16 cellular contexts compared by ENCODE assay signal in genomic region chr9:98994226-98995058, GRCh38. TPM values are rescaled to one million over a fixed set of nuclear protein-coding genes. Genes with fewer than 3 reads are reported as not detected.
DNase-seq lines count a peak whose midpoint lies in the region; ATAC-seq and TF ChIP-seq lines count a peak whose summit lies in the region.
"Had no signal": no experiment of that assay in that cellular context is flagged by ENCODE, and none has a peak within 500 bp of the region (broad histone marks: within the 10 kb centered on the region; RNA-seq: fewer than 3 reads in every experiment).

No MANE protein-coding gene starts in this region.

- TF ChIP-seq CTCF in tibial artery (IDR thresholded peaks at IDR 0.05) (no peak), GM10248 (IDR thresholded peaks at IDR 0.05; ENCODE audit: control extremely low read depth, extremely low read depth, low read depth, missing control alignments) (no peak)

- CTCF ChIA-PET in activated CD8-positive, alpha-beta memory T cell treated with anti-CD3 and anti-CD28 coated beads, Interleukin-2, amount 10 ng/mL, durations not matched to agents 7 days and 5 days (lab: Charles Lee): interaction anchor here (0.9 to 10.8 kb wide), 5 partner anchors 22 to 238 kb away, joined by 3 to 179 read pairs (median 3); partner anchors contain the start of gene TGFBR1
- CTCF ChIA-PET in activated CD4-positive, alpha-beta memory T cell treated with anti-CD3 and anti-CD28 coated beads for 36 hours (lab: Charles Lee): interaction anchor here (1.0 to 8.8 kb wide), 6 partner anchors 8 to 146 kb away, joined by 5 to 163 read pairs (median 36); no protein-coding TSS in a partner anchor
- CTCF ChIA-PET in activated CD4-positive, alpha-beta T cell treated with anti-CD3 and anti-CD28 coated beads, Interleukin-2, amount 10 ng/mL, durations not matched to agents 7 days and 5 days (lab: Charles Lee): interaction anchor here (0.9 to 1.5 kb wide), 3 partner anchors 7 to 54 kb away, joined by 3 to 4 read pairs (median 3); no protein-coding TSS in a partner anchor
- CTCF ChIA-PET in GM10248 (lab: Yijun Ruan, JAX): interaction anchor here (1.0 to 9.9 kb wide), 5 partner anchors 20 to 147 kb away, joined by 3 to 97 read pairs (median 3); no protein-coding TSS in a partner anchor

- H3K4me3 Mint-ChIP-seq in activated CD8-positive, alpha-beta memory T cell treated with anti-CD3 and anti-CD28 coated beads, Interleukin-2, amount 10 ng/mL, durations not matched to agents 7 days and 5 days: no peak overlapping the region
- no peak overlapping the region for H3K4me3 Mint-ChIP-seq in activated CD4-positive, alpha-beta memory T cell treated with anti-CD3 and anti-CD28 coated beads for 36 hours
- no peak overlapping the region for H3K4me3 Mint-ChIP-seq in activated CD4-positive, alpha-beta T cell treated with anti-CD3 and anti-CD28 coated beads, Interleukin-2, amount 10 ng/mL, durations not matched to agents 7 days and 5 days
- H3K4me3 Mint-ChIP-seq: activated naive CD8-positive, alpha-beta T cell; activated T-cell treated with anti-CD3 and anti-CD28 coated beads, Interleukin-2, amount 50 U/mL, for 4 hours had no signal

- H3K4me1 Mint-ChIP-seq in activated CD8-positive, alpha-beta memory T cell treated with anti-CD3 and anti-CD28 coated beads, Interleukin-2, amount 10 ng/mL, durations not matched to agents 7 days and 5 days: peaks cover 15% of the 10 kb centered on the region
- peaks cover 16% of the 10 kb centered on the region for H3K4me1 Mint-ChIP-seq in activated CD4-positive, alpha-beta memory T cell treated with anti-CD3 and anti-CD28 coated beads for 36 hours (ENCODE audit: low read depth)
- H3K4me1 Mint-ChIP-seq in activated CD4-positive, alpha-beta T cell treated with anti-CD3 and anti-CD28 coated beads, Interleukin-2, amount 10 ng/mL, durations not matched to agents 7 days and 5 days: peaks cover 5% of the 10 kb centered on the region

- peaks cover 5 to 14% of the 10 kb centered on the region in 2 donors for H3K36me3 ChIP-seq in muscle layer of duodenum (ENCODE audit: control insufficient read depth in 1 of 2, insufficient read depth in 2 of 2, low read length in 2 of 2)
- no peaks in the 10 kb centered on the region for H3K36me3 ChIP-seq in tibial artery
- H3K36me3 ChIP-seq: BLaER1, neutrophil had no signal

- no peaks in the 10 kb centered on the region for H3K9me3 Mint-ChIP-seq in activated CD8-positive, alpha-beta memory T cell treated with anti-CD3 and anti-CD28 coated beads, Interleukin-2, amount 10 ng/mL, durations not matched to agents 7 days and 5 days (ENCODE audit: low read depth)
- peaks cover 4% of the 10 kb centered on the region for H3K9me3 Mint-ChIP-seq in activated CD4-positive, alpha-beta memory T cell treated with anti-CD3 and anti-CD28 coated beads for 36 hours
- peaks cover 4% of the 10 kb centered on the region for H3K9me3 Mint-ChIP-seq in activated CD4-positive, alpha-beta T cell treated with anti-CD3 and anti-CD28 coated beads, Interleukin-2, amount 10 ng/mL, durations not matched to agents 7 days and 5 days
- H3K9me3 Mint-ChIP-seq: activated T-cell treated with anti-CD3 and anti-CD28 coated beads, Interleukin-2, amount 50 U/mL, for 4 hours had no signal

- POLR2A ChIA-PET in activated CD4-positive, alpha-beta memory T cell treated with anti-CD3 and anti-CD28 coated beads for 36 hours (lab: Charles Lee): interaction anchor here (0.5 kb wide), 1 partner anchor 63 kb away, joined by 3 read pairs; no protein-coding TSS in a partner anchor
- POLR2A ChIA-PET in activated CD4-positive, alpha-beta T cell treated with anti-CD3 and anti-CD28 coated beads, Interleukin-2, amount 10 ng/mL, durations not matched to agents 7 days and 5 days (lab: Charles Lee): no interaction called here
- POLR2A ChIA-PET in GM10248 (lab: Yijun Ruan, JAX): no interaction called here

- H3K36me3 Mint-ChIP-seq in activated CD8-positive, alpha-beta memory T cell treated with anti-CD3 and anti-CD28 coated beads, Interleukin-2, amount 10 ng/mL, durations not matched to agents 7 days and 5 days: no peaks in the 10 kb centered on the region
- no peaks in the 10 kb centered on the region for H3K36me3 Mint-ChIP-seq in activated CD4-positive, alpha-beta memory T cell treated with anti-CD3 and anti-CD28 coated beads for 36 hours
- no peaks in the 10 kb centered on the region for H3K36me3 Mint-ChIP-seq in activated CD4-positive, alpha-beta T cell treated with anti-CD3 and anti-CD28 coated beads, Interleukin-2, amount 10 ng/mL, durations not matched to agents 7 days and 5 days (ENCODE audit: low read depth)
- H3K36me3 Mint-ChIP-seq: activated naive CD8-positive, alpha-beta T cell had no signal

- peaks cover 26% of the 10 kb centered on the region for H3K27me3 Mint-ChIP-seq in activated CD8-positive, alpha-beta memory T cell treated with anti-CD3 and anti-CD28 coated beads, Interleukin-2, amount 10 ng/mL, durations not matched to agents 7 days and 5 days
- peaks cover 8% of the 10 kb centered on the region for H3K27me3 Mint-ChIP-seq in activated CD4-positive, alpha-beta memory T cell treated with anti-CD3 and anti-CD28 coated beads for 36 hours
- H3K27me3 Mint-ChIP-seq in activated CD4-positive, alpha-beta T cell treated with anti-CD3 and anti-CD28 coated beads, Interleukin-2, amount 10 ng/mL, durations not matched to agents 7 days and 5 days: peaks cover 14% of the 10 kb centered on the region
- H3K27me3 Mint-ChIP-seq: activated naive CD8-positive, alpha-beta T cell had no signal

- intact Hi-C loops in activated CD4-positive, alpha-beta memory T cell treated with anti-CD3 and anti-CD28 coated beads for 36 hours (cut with micrococcal nuclease): loop anchor here (5.0 kb wide), 1 partner anchor 187 kb away; the partner anchor contains the start of gene GALNT12
- intact Hi-C loops in tibial artery (cut with DNase I; ENCODE audit: low total_unique reads): loop anchor here (5.0 kb wide), 1 partner anchor 132 kb away; no protein-coding TSS in a partner anchor

- H3K4me3 ChIP-seq in muscle layer of duodenum (ENCODE audit: low read depth in 1 of 2, low read length in 2 of 2): no peak overlapping the region
- no peak overlapping the region for H3K4me3 ChIP-seq in tibial artery
- H3K4me3 ChIP-seq: BLaER1, mucosa of descending colon had no signal

- peak overlapping the region; percentile 17 for H3K27ac ChIP-seq in muscle layer of duodenum (ENCODE audit: low read length)
- H3K27ac ChIP-seq in tibial artery: peak overlapping the region; percentile 83 to 85
- H3K27ac ChIP-seq: BLaER1, neutrophil had no signal

- H3K27me3 ChIP-seq in muscle layer of duodenum (ENCODE audit: low read depth, low read length) (no peaks in the 10 kb centered on the region), tibial artery (no peaks in the 10 kb centered on the region)

- peak; percentile 32 for DNase-seq in activated CD8-positive, alpha-beta memory T cell treated with anti-CD3 and anti-CD28 coated beads, Interleukin-2, amount 50 U/mL, for 48 hours
- no peak for DNase-seq in activated CD8-positive, alpha-beta memory T cell treated with anti-CD3 and anti-CD28 coated beads, Interleukin-2, amount 10 ng/mL, durations not matched to agents 7 days and 5 days
- peak; percentile 4 for DNase-seq in activated CD4-positive, alpha-beta memory T cell treated with anti-CD3 and anti-CD28 coated beads for 36 hours
- no peak for DNase-seq in tibial artery
- no peak for DNase-seq in LoVo (ENCODE audit: low spot score)
- no peak for DNase-seq in activated CD4-positive, alpha-beta T cell treated with anti-CD3 and anti-CD28 coated beads, Interleukin-2, amount 10 ng/mL, durations not matched to agents 7 days and 5 days
- no peak for DNase-seq in GM10248 (ENCODE audit: extremely low spot score)
- DNase-seq: activated T-cell treated with anti-CD3 and anti-CD28 coated beads, Interleukin-2, amount 50 U/mL, for 4 hours; foreskin melanocyte; NCI-H1417 treated with DMSO at 0.1 percent for 48 hours; NCI-H2171 treated with DMSO at 0.1 percent for 48 hours had no signal

- H3K27ac Mint-ChIP-seq in activated CD8-positive, alpha-beta memory T cell treated with anti-CD3 and anti-CD28 coated beads, Interleukin-2, amount 10 ng/mL, durations not matched to agents 7 days and 5 days: no peak overlapping the region
- no peak overlapping the region for H3K27ac Mint-ChIP-seq in activated CD4-positive, alpha-beta memory T cell treated with anti-CD3 and anti-CD28 coated beads for 36 hours
- no peak overlapping the region for H3K27ac Mint-ChIP-seq in activated CD4-positive, alpha-beta T cell treated with anti-CD3 and anti-CD28 coated beads, Interleukin-2, amount 10 ng/mL, durations not matched to agents 7 days and 5 days
- H3K27ac Mint-ChIP-seq: activated naive CD8-positive, alpha-beta T cell had no signal

- no peak for ATAC-seq in activated CD8-positive, alpha-beta memory T cell treated with anti-CD3 and anti-CD28 coated beads, Interleukin-2, amount 10 ng/mL, durations not matched to agents 7 days and 5 days

- H3K9me3 ChIP-seq in muscle layer of duodenum (ENCODE audit: control insufficient read depth in 1 of 2, low read length in 2 of 2) (no peaks in the 10 kb centered on the region), tibial artery (no peaks in the 10 kb centered on the region)
- H3K9me3 ChIP-seq: mucosa of descending colon, neutrophil had no signal

- peaks cover 17 to 55% of the 10 kb centered on the region in 2 donors for H3K4me1 ChIP-seq in muscle layer of duodenum (ENCODE audit: control insufficient read depth in 1 of 2, insufficient read depth in 2 of 2, low read length in 2 of 2)
- peaks cover 0 to 83% (median 71%) of the 10 kb centered on the region in 4 donors for H3K4me1 ChIP-seq in tibial artery

RNA-seq across cellular contexts. Expression of gene COL15A1, which starts 50.7 kb away (rescaled TPM):
- total RNA-seq in activated CD8-positive, alpha-beta memory T cell treated with anti-CD3 and anti-CD28 coated beads, Interleukin-2, amount 10 ng/mL, durations not matched to agents 7 days and 5 days: under 1 TPM; 0.45 to 0.53 TPM
- under 1 TPM; 0.12 to 0.14 TPM for total RNA-seq in activated CD4-positive, alpha-beta memory T cell treated with anti-CD3 and anti-CD28 coated beads for 36 hours
- total RNA-seq in activated CD4-positive, alpha-beta T cell treated with anti-CD3 and anti-CD28 coated beads, Interleukin-2, amount 10 ng/mL, durations not matched to agents 7 days and 5 days: under 1 TPM; 0.07 to 0.12 TPM

Comparison
In these comparisons a context has a peak if more than half of its experiments do, and no peak if none do; other contexts are left out.
1. DNase-seq: peak in activated CD8-positive, alpha-beta memory T cell treated with anti-CD3 and anti-CD28 coated beads, Interleukin-2, amount 50 U/mL, for 48 hours (single experiment) and activated CD4-positive, alpha-beta memory T cell treated with anti-CD3 and anti-CD28 coated beads for 36 hours (single experiment); none in activated CD8-positive, alpha-beta memory T cell treated with anti-CD3 and anti-CD28 coated beads, Interleukin-2, amount 10 ng/mL, durations not matched to agents 7 days and 5 days (single experiment), tibial artery (0 of 2), LoVo (single experiment), activated CD4-positive, alpha-beta T cell treated with anti-CD3 and anti-CD28 coated beads, Interleukin-2, amount 10 ng/mL, durations not matched to agents 7 days and 5 days (single experiment) and GM10248 (single experiment).